ENCODE assay signal across 26 cellular contexts in genomic region chr18:36387296-36387695, GRCh38.
DNase-seq lines count a peak whose midpoint lies in the region; ATAC-seq and TF ChIP-seq lines count a peak whose summit lies in the region.
"Had no signal": no experiment of that assay in that cellular context is flagged by ENCODE, and none has a peak within 500 bp of the region (broad histone marks: within the 10 kb centered on the region; RNA-seq: fewer than 3 reads in every experiment).

No MANE protein-coding gene starts in this region.

- CTCF ChIA-PET in MCF 10A (lab: Yijun Ruan, JAX), result interaction anchor here (0.6 kb wide), 1 partner anchor 184 kb away, joined by 3 read pairs; no protein-coding TSS in a partner anchor
- CTCF ChIA-PET in HEK293T (lab: Yijun Ruan, JAX), result no interaction called here

- peaks cover 8% of the 10 kb centered on the region for H4K20me1 ChIP-seq in osteoblast (ENCODE audit: insufficient read depth, low read length)

- H3K4me3 Mint-ChIP-seq in MCF 10A (ENCODE audit: unreplicated experiment) (no peak overlapping the region), brain (no peak overlapping the region)
- H3K4me3 Mint-ChIP-seq: activated CD8-positive, alpha-beta T cell treated with anti-CD3 and anti-CD28 coated beads for 36 hours; activated naive CD4-positive, alpha-beta T cell treated with anti-CD3 and anti-CD28 coated beads, Interleukin-2, amount 10 ng/mL, durations not matched to agents 7 days and 5 days; CD4-positive, CD25-positive, alpha-beta regulatory T cell; naive B cell; stimulated activated effector memory CD8-positive, alpha-beta T cell treated with anti-CD3 and anti-CD28 coated beads, Interleukin-12 subunit alpha, Interleukin-12 subunit beta, amount 100 ng/mL, for 72 hours; T-helper 1 cell treated with Interleukin-12 subunit alpha and Interleukin-12 subunit beta and Interleukin-4 antibody, amounts not matched to agents 30 μg/mL and 1 μg/mL, for 36 hours had no signal

- H3K4me1 ChIP-seq in breast epithelium, result no peaks in the 10 kb centered on the region
- H3K4me1 ChIP-seq in osteoblast (ENCODE audit: insufficient read depth, low read length), result peaks cover 11% of the 10 kb centered on the region
- H3K4me1 ChIP-seq: transverse colon had no signal

- no peak overlapping the region for H3K4me2 ChIP-seq in osteoblast (ENCODE audit: insufficient read depth, low read length)
- H3K4me2 ChIP-seq: KMS-11 had no signal

- H3K4me1 Mint-ChIP-seq in MCF 10A (ENCODE audit: insufficient read depth, unreplicated experiment), result peaks cover 6% of the 10 kb centered on the region
- H3K4me1 Mint-ChIP-seq in brain, result peaks cover 47% of the 10 kb centered on the region
- H3K4me1 Mint-ChIP-seq: activated naive CD4-positive, alpha-beta T cell treated with anti-CD3 and anti-CD28 coated beads, Interleukin-2, amount 10 ng/mL, durations not matched to agents 7 days and 5 days; CD4-positive, CD25-positive, alpha-beta regulatory T cell; stimulated activated effector memory CD8-positive, alpha-beta T cell treated with anti-CD3 and anti-CD28 coated beads, Interleukin-12 subunit alpha, Interleukin-12 subunit beta, amount 100 ng/mL, for 72 hours had no signal

- H3K79me2 ChIP-seq in osteoblast (ENCODE audit: insufficient read depth, low read length), result peaks cover 5% of the 10 kb centered on the region

- intact Hi-C loops in MCF 10A (cut with micrococcal nuclease), result no loop called here
- intact Hi-C loops in breast epithelium (cut with DNase I; ENCODE audit: low total_unique reads), result no loop called here

- H3K4me3 ChIP-seq in breast epithelium, result no peak overlapping the region
- no peak overlapping the region for H3K4me3 ChIP-seq in osteoblast (ENCODE audit: insufficient read depth, low read length)
- H3K4me3 ChIP-seq: psoas muscle, transverse colon had no signal

- no peak for TF ChIP-seq POLR2A in breast epithelium (IDR thresholded peaks at IDR 0.05)

- H3K36me3 Mint-ChIP-seq in MCF 10A (ENCODE audit: insufficient read depth, unreplicated experiment) (no peaks in the 10 kb centered on the region), brain (peaks cover 5% of the 10 kb centered on the region)
- H3K36me3 Mint-ChIP-seq: activated naive CD4-positive, alpha-beta T cell treated with anti-CD3 and anti-CD28 coated beads, Interleukin-2, amount 10 ng/mL, durations not matched to agents 7 days and 5 days; CD4-positive, CD25-positive, alpha-beta regulatory T cell; naive B cell; stimulated activated effector memory CD8-positive, alpha-beta T cell treated with anti-CD3 and anti-CD28 coated beads, Interleukin-12 subunit alpha, Interleukin-12 subunit beta, amount 100 ng/mL, for 72 hours had no signal

- H3K36me3 ChIP-seq in breast epithelium, result no peaks in the 10 kb centered on the region
- H3K36me3 ChIP-seq in osteoblast (ENCODE audit: insufficient read depth, low read length), result no peaks in the 10 kb centered on the region
- H3K36me3 ChIP-seq: transverse colon had no signal

- H3K27ac ChIP-seq in breast epithelium, result no peak overlapping the region
- no peak overlapping the region for H3K27ac ChIP-seq in osteoblast (ENCODE audit: low read depth, low read length)
- H3K27ac ChIP-seq: KMS-11, psoas muscle, transverse colon had no signal

- peak overlapping the region; percentile 16 for H3K27ac Mint-ChIP-seq in MCF 10A (ENCODE audit: low read depth, unreplicated experiment)
- peak overlapping the region in 3 of 5 experiments; percentile 11 to 77 (median 71) for H3K27ac Mint-ChIP-seq in brain
- H3K27ac Mint-ChIP-seq: activated CD8-positive, alpha-beta T cell treated with anti-CD3 and anti-CD28 coated beads for 36 hours; activated naive CD4-positive, alpha-beta T cell treated with anti-CD3 and anti-CD28 coated beads, Interleukin-2, amount 10 ng/mL, durations not matched to agents 7 days and 5 days; CD4-positive, CD25-positive, alpha-beta regulatory T cell; stimulated activated effector memory CD8-positive, alpha-beta T cell treated with anti-CD3 and anti-CD28 coated beads, Interleukin-12 subunit alpha, Interleukin-12 subunit beta, amount 100 ng/mL, for 72 hours; T-helper 1 cell treated with Interleukin-12 subunit alpha and Interleukin-12 subunit beta and Interleukin-4 antibody, amounts not matched to agents 30 μg/mL and 1 μg/mL, for 36 hours had no signal

- POLR2A ChIA-PET in MCF 10A (lab: Yijun Ruan, JAX) (interaction anchor here (2.1 kb wide), 1 partner anchor 8 kb away, joined by 9 read pairs; no protein-coding TSS in a partner anchor), HEK293T (lab: Yijun Ruan, JAX) (no interaction called here)

- no peak overlapping the region for H2AFZ ChIP-seq in osteoblast (ENCODE audit: low read length)

- BruUV-seq in MCF 10A (replicated peaks; lab: Mats Ljungman, UMichigan), result no TSS peak

- TF ChIP-seq CTCF in MCF 10A (IDR thresholded peaks at IDR 0.05; ENCODE audit: unreplicated experiment), result no peak
- no peak for TF ChIP-seq CTCF in breast epithelium (IDR thresholded peaks at IDR 0.05)
- TF ChIP-seq CTCF in brain (conservative IDR thresholded peaks at IDR 0.05), result no peak
- no peak for TF ChIP-seq CTCF in osteoblast (IDR thresholded peaks at IDR 0.05; ENCODE audit: extremely low read depth, low read depth, low read length)

- H3K27me3 Mint-ChIP-seq in MCF 10A (ENCODE audit: insufficient read depth, unreplicated experiment) (no peaks in the 10 kb centered on the region), brain (no peaks in the 10 kb centered on the region)
- H3K27me3 Mint-ChIP-seq: activated CD8-positive, alpha-beta T cell treated with anti-CD3 and anti-CD28 coated beads for 36 hours; activated naive CD4-positive, alpha-beta T cell treated with anti-CD3 and anti-CD28 coated beads, Interleukin-2, amount 10 ng/mL, durations not matched to agents 7 days and 5 days had no signal

- ATAC-seq in HG03135 (IDR thresholded peaks at IDR 0.05; ENCODE audit: unreplicated experiment) (no peak), GM19452 (IDR thresholded peaks at IDR 0.05; ENCODE audit: unreplicated experiment) (no peak)
- ATAC-seq: activated CD8-positive, alpha-beta T cell treated with anti-CD3 and anti-CD28 coated beads for 36 hours; psoas muscle; stimulated activated effector memory CD8-positive, alpha-beta T cell treated with anti-CD3 and anti-CD28 coated beads, Interleukin-12 subunit alpha, Interleukin-12 subunit beta, amount 100 ng/mL, for 72 hours had no signal

- H3K9me3 Mint-ChIP-seq in MCF 10A (ENCODE audit: unreplicated experiment) (no peaks in the 10 kb centered on the region), brain (no peaks in the 10 kb centered on the region)
- H3K9me3 Mint-ChIP-seq: activated CD8-positive, alpha-beta T cell treated with anti-CD3 and anti-CD28 coated beads for 36 hours; activated naive CD4-positive, alpha-beta T cell treated with anti-CD3 and anti-CD28 coated beads, Interleukin-2, amount 10 ng/mL, durations not matched to agents 7 days and 5 days; naive B cell; stimulated activated effector memory CD8-positive, alpha-beta T cell treated with anti-CD3 and anti-CD28 coated beads, Interleukin-12 subunit alpha, Interleukin-12 subunit beta, amount 100 ng/mL, for 72 hours; T-helper 1 cell treated with Interleukin-12 subunit alpha and Interleukin-12 subunit beta and Interleukin-4 antibody, amounts not matched to agents 30 μg/mL and 1 μg/mL, for 36 hours had no signal

- H3K9me3 ChIP-seq in breast epithelium (no peaks in the 10 kb centered on the region), osteoblast (ENCODE audit: low read depth, low read length) (no peaks in the 10 kb centered on the region)
- H3K9me3 ChIP-seq: psoas muscle, transverse colon had no signal

- no peak for DNase-seq in MCF 10A (ENCODE audit: unreplicated experiment)
- DNase-seq in breast epithelium (ENCODE audit: low spot score in 2 of 2), result no peak
- DNase-seq in HEK293T (ENCODE audit: extremely low spot score), result no peak
- DNase-seq in osteoblast (ENCODE audit: insufficient read length, low spot score, missing footprints), result peak; percentile 79
- no peak for DNase-seq in GM19240 (ENCODE audit: insufficient read length, low spot score)
- DNase-seq: activated CD8-positive, alpha-beta memory T cell treated with anti-CD3 and anti-CD28 coated beads, Interleukin-2, amount 50 U/mL, for 48 hours; activated CD8-positive, alpha-beta T cell treated with anti-CD3 and anti-CD28 coated beads for 36 hours; activated naive CD4-positive, alpha-beta T cell treated with anti-CD3 and anti-CD28 coated beads, Interleukin-2, amount 10 ng/mL, durations not matched to agents 7 days and 5 days; AML-193; amniotic stem cell; CD4-positive, CD25-positive, alpha-beta regulatory T cell; H7; MM.1S; naive B cell; NCI-H1105 treated with DMSO at 0.1 percent for 48 hours; NCI-H2029; NCI-H446 treated with DMSO at 0.1 percent for 48 hours; nucleus accumbens; psoas muscle; transverse colon had no signal

- H3K27me3 ChIP-seq in breast epithelium, result no peaks in the 10 kb centered on the region
- no peaks in the 10 kb centered on the region for H3K27me3 ChIP-seq in osteoblast (ENCODE audit: insufficient read depth, low read length)
- H3K27me3 ChIP-seq: transverse colon had no signal

TF ChIP-seq in HEK293T, 16 proteins besides CTCF, POLR2A, EP300 and RAD21:
- TF ChIP-seq, protein P1, sequence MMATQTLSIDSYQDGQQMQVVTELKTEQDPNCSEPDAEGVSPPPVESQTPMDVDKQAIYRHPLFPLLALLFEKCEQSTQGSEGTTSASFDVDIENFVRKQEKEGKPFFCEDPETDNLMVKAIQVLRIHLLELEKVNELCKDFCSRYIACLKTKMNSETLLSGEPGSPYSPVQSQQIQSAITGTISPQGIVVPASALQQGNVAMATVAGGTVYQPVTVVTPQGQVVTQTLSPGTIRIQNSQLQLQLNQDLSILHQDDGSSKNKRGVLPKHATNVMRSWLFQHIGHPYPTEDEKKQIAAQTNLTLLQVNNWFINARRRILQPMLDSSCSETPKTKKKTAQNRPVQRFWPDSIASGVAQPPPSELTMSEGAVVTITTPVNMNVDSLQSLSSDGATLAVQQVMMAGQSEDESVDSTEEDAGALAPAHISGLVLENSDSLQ (IDR thresholded peaks at IDR 0.05), result peak; percentile 55; the same call in 1 of the 2 replicates
- no peak for TF ChIP-seq ZNF384 (IDR thresholded peaks at IDR 0.05)
